20 cellular contexts compared by ENCODE assay signal in the genomic region with DNA sequence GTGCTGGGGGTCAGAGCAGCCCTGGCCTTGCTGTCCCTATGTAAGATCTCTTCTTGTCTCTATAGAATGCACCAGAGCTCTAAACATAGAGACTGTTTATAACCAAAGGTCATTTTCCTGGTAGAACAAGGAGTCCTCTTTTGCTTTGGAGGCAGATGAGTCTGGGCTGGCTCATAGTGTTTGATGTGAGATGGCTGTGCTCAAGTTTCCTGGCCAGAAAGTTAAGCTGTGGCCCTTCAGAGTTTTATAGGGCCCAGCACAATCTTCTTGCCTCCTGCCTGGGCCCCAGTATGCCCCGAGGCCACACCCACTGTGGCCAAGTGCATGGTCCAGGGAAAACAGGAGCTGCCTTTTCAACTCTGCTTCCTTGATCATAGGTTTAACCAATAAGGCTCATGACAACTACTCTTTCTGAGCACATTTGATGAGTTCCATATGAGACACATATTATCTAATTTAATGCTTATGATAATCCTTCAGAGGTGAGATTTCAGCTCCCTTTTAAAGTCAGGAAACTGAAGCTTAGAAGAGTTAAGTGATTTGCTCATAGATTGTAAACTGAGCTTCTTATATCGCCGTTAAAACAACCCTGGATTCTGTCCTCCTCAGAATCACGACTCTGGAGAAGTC.
DNase-seq lines count a peak whose midpoint lies in the region; ATAC-seq and TF ChIP-seq lines count a peak whose summit lies in the region.
"Had no signal": no experiment of that assay in that cellular context is flagged by ENCODE, and none has a peak within 500 bp of the region (broad histone marks: within the 10 kb centered on the region; RNA-seq: fewer than 3 reads in every experiment).

No MANE protein-coding gene starts in this region.

- H3K27me3 ChIP-seq in colonic mucosa (no peaks in the 10 kb centered on the region), liver (ENCODE audit: control insufficient read depth in 4 of 4, insufficient read depth in 4 of 4, low read length in 3 of 4) (peaks cover 0 to 2% (median 0%) of the 10 kb centered on the region in 4 donors), stomach (peaks cover 0 to 3% (median 0%) of the 10 kb centered on the region in 3 donors)
- H3K27me3 ChIP-seq: ascending aorta, vagina had no signal

- no peak overlapping the region for H3K27ac ChIP-seq in colonic mucosa
- H3K27ac ChIP-seq in liver (ENCODE audit: low read depth in 1 of 2, low read length in 2 of 2) = no peak overlapping the region
- peak overlapping the region in 3 of 5 donors; percentile 34 to 66 (median 50) for H3K27ac ChIP-seq in stomach
- H3K27ac ChIP-seq: ascending aorta, vagina had no signal

- TF ChIP-seq RAD21 in liver (IDR thresholded peaks at IDR 0.05) = no peak

- H3K9ac ChIP-seq in colonic mucosa (ENCODE audit: low read depth in 2 of 2, low read length in 2 of 2) (no peak overlapping the region), liver (ENCODE audit: low read depth in 1 of 2, low read length in 2 of 2) (no peak overlapping the region)

- no peak for ATAC-seq in GM18870 (IDR thresholded peaks at IDR 0.05; ENCODE audit: unreplicated experiment)

- no peak overlapping the region for H3K4me3 ChIP-seq in colonic mucosa
- H3K4me3 ChIP-seq in liver (ENCODE audit: low read depth in 1 of 3, low read length in 3 of 3) = no peak overlapping the region
- no peak overlapping the region for H3K4me3 ChIP-seq in stomach
- H3K4me3 ChIP-seq: ascending aorta, vagina had no signal

- H3K36me3 ChIP-seq in colonic mucosa = no peaks in the 10 kb centered on the region
- no peaks in the 10 kb centered on the region for H3K36me3 ChIP-seq in liver (ENCODE audit: control insufficient read depth in 4 of 4, insufficient read depth in 3 of 4, low read depth in 1 of 4, low read length in 3 of 4)
- no peaks in the 10 kb centered on the region for H3K36me3 ChIP-seq in stomach
- H3K36me3 ChIP-seq: ascending aorta, vagina had no signal

- no peak for TF ChIP-seq EP300 in stomach (IDR thresholded peaks at IDR 0.05)

- intact Hi-C loops in colonic mucosa (cut with DNase I) = no loop called here
- intact Hi-C loops in stomach (cut with DNase I; ENCODE audit: low total_unique reads) = no loop called here

- H3K4me1 ChIP-seq in colonic mucosa = no peaks in the 10 kb centered on the region
- H3K4me1 ChIP-seq in liver (ENCODE audit: control insufficient read depth in 4 of 4, insufficient read depth in 4 of 4, low read length in 3 of 4) = no peaks in the 10 kb centered on the region
- peaks cover 0 to 8% (median 0%) of the 10 kb centered on the region in 4 donors for H3K4me1 ChIP-seq in stomach
- H3K4me1 ChIP-seq: ascending aorta, vagina had no signal

- TF ChIP-seq CTCF in colonic mucosa (IDR thresholded peaks at IDR 0.05) (no peak), liver (IDR thresholded peaks at IDR 0.05; ENCODE audit: low read depth, low read length, missing input control) (no peak), stomach (IDR thresholded peaks at IDR 0.05) (no peak)

- DNase-seq in DMS53 treated with DMSO at 0.1 percent for 48 hours (lab: John Stamatoyannopoulos, UW; ENCODE audit: unreplicated experiment) (peak; percentile 8), colonic mucosa (peak; percentile 46), stomach (no peak), NOMO-1 treated with DMSO at 0.1 percent for 48 hours (lab: John Stamatoyannopoulos, UW; ENCODE audit: unreplicated experiment) (no peak), UCSD-AML1 (lab: John Stamatoyannopoulos, UW; ENCODE audit: unreplicated experiment) (no peak)
- no peak for DNase-seq in central memory CD4-positive, alpha-beta T cell
- DNase-seq: activated B cell treated with CpG ODN at 0.5 μM for 24 hours; activated naive CD4-positive, alpha-beta T cell treated with anti-CD3 and anti-CD28 coated beads, Interleukin-2, amount 10 ng/mL, durations not matched to agents 7 days and 5 days; hippocampal formation; immature natural killer cell; left ventricle myocardium superior; NCI-H1105 treated with DMSO at 0.1 percent for 48 hours; NCI-H2029 treated with DMSO at 0.1 percent for 48 hours; NCI-H345; NCI-H774; stimulated activated CD8-positive, alpha-beta memory T cell treated with anti-CD3 and anti-CD28 coated beads, Interleukin-4, amount 100 ng/mL, for 48 hours had no signal

- H3K9me3 ChIP-seq in colonic mucosa = no peaks in the 10 kb centered on the region
- no peaks in the 10 kb centered on the region for H3K9me3 ChIP-seq in liver (ENCODE audit: control insufficient read depth in 4 of 4, low read length in 3 of 4)
- no peaks in the 10 kb centered on the region for H3K9me3 ChIP-seq in stomach
- H3K9me3 ChIP-seq: ascending aorta, vagina had no signal

- no peak for TF ChIP-seq POLR2A in stomach (IDR thresholded peaks at IDR 0.05)

- 90% methylated on average over 4 of the region's 4 CpGs for WGBS in liver
- 71 to 79% (median 77%) methylated on average over 4 of the region's 4 CpGs for WGBS in stomach, 5 donors

TF ChIP-seq in liver, 16 proteins besides CTCF, POLR2A, EP300 and RAD21:
- no peak for TF ChIP-seq GABPA (IDR thresholded peaks at IDR 0.05 in 1 of 2, conservative IDR thresholded peaks at IDR 0.05 in 1 of 2)
- TF ChIP-seq SP1 (IDR thresholded peaks at IDR 0.05) = peak; percentile 21
- TF ChIP-seq HNF4G (IDR thresholded peaks at IDR 0.05) = peak; percentile 0
TF ChIP-seq in liver: peak in this region for 2.

Comparison
In these comparisons a context has a peak if more than half of its experiments do, and no peak if none do; other contexts are left out.
1. DNase-seq: peak in DMS53 treated with DMSO at 0.1 percent for 48 hours (single experiment) and colonic mucosa (single experiment); none in stomach (single experiment), central memory CD4-positive, alpha-beta T cell (single experiment), NOMO-1 treated with DMSO at 0.1 percent for 48 hours (single experiment) and UCSD-AML1 (single experiment).
2. H3K27ac ChIP-seq: peak in stomach (3 of 5); none in colonic mucosa (single experiment) and liver (0 of 2).